ENCODE assay signal across 25 cellular contexts in the genomic region with DNA sequence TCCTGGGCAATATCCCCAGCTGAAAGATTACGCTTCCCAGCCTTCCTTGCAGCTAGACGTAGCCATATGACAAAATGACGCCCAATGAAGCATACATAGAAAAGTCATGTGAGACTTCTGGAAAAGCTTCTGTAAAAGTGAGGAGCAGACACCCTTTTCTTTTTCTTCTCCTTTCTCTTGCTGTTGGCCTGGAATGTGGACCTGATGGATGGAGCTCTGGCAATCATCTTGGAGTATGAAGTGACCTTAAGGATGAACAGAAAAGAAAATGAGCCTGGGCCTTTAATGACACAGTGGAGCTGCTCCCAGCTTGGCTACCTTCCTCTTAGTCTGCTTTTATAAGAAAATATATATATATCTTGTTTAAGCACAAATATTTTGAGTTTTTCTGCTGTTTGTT. TPM values are rescaled to one million over a fixed set of nuclear protein-coding genes. Genes with fewer than 3 reads are reported as not detected.
DNase-seq lines count a peak whose midpoint lies in the region; ATAC-seq and TF ChIP-seq lines count a peak whose summit lies in the region.
"Had no signal": no experiment of that assay in that cellular context is flagged by ENCODE, and none has a peak within 500 bp of the region (broad histone marks: within the 10 kb centered on the region; RNA-seq: fewer than 3 reads in every experiment).

No MANE protein-coding gene starts in this region.

- H4K91ac ChIP-seq in IMR-90 (ENCODE audit: insufficient read depth, low read depth, low read length): no peak overlapping the region

- peaks cover 3% of the 10 kb centered on the region; the same call in 1 of the 2 replicates for H3K9me1 ChIP-seq in IMR-90 (ENCODE audit: insufficient read depth, low read length)

- H3K23ac ChIP-seq in IMR-90 (ENCODE audit: low read depth, low read length): 0 out of 2 replicates have a peak overlapping the region, but pooled peaks have one; percentile 33

- H3K36me3 Mint-ChIP-seq in activated T-helper 2 cell treated with anti-CD3 and anti-CD28 coated beads, Interferon-gamma antibody, Interleukin-2, Interleukin-4, amounts not matched to agents 10 μg/mL and 5 μg/mL and 100 μg/mL, durations not matched to agents 14 hours and 24 hours and 36 hours (ENCODE audit: low read depth): no peaks in the 10 kb centered on the region
- H3K36me3 Mint-ChIP-seq in dendritic cell treated with granulocyte-macrophage colony-stimulating factor and Interleukin-4, amounts not matched to agents 40 ng/mL and 50 ng/mL, for 4 days (ENCODE audit: low read depth): no peaks in the 10 kb centered on the region
- H3K36me3 Mint-ChIP-seq in endodermal cell (ENCODE audit: low read depth): no peaks in the 10 kb centered on the region
- H3K36me3 Mint-ChIP-seq: CD14-positive monocyte; CD4-positive, alpha-beta memory T cell; CD4-positive, CD25-positive, alpha-beta regulatory T cell; CD8-positive, alpha-beta memory T cell had no signal

- H3K4me1 Mint-ChIP-seq in activated T-helper 2 cell treated with anti-CD3 and anti-CD28 coated beads, Interferon-gamma antibody, Interleukin-2, Interleukin-4, amounts not matched to agents 10 μg/mL and 5 μg/mL and 100 μg/mL, durations not matched to agents 14 hours and 24 hours and 36 hours (ENCODE audit: low read depth): peaks cover 45% of the 10 kb centered on the region
- peaks cover 73% of the 10 kb centered on the region for H3K4me1 Mint-ChIP-seq in dendritic cell treated with granulocyte-macrophage colony-stimulating factor and Interleukin-4, amounts not matched to agents 40 ng/mL and 50 ng/mL, for 4 days (ENCODE audit: low read depth)
- H3K4me1 Mint-ChIP-seq in endodermal cell: peaks cover 20% of the 10 kb centered on the region
- H3K4me1 Mint-ChIP-seq: CD4-positive, alpha-beta memory T cell had no signal

- no peak overlapping the region for H4K8ac ChIP-seq in IMR-90 (ENCODE audit: low read depth in 2 of 2, low read length in 2 of 2)

- H2BK5ac ChIP-seq in IMR-90 (ENCODE audit: low read depth, low read length, poor library complexity, severe bottlenecking): no peak overlapping the region

- TF ChIP-seq RAD21 in IMR-90 (IDR thresholded peaks at IDR 0.05; ENCODE audit: low read length): no peak

- peak overlapping the region; percentile 5 for H3K27ac Mint-ChIP-seq in activated T-helper 2 cell treated with anti-CD3 and anti-CD28 coated beads, Interferon-gamma antibody, Interleukin-2, Interleukin-4, amounts not matched to agents 10 μg/mL and 5 μg/mL and 100 μg/mL, durations not matched to agents 14 hours and 24 hours and 36 hours
- peak overlapping the region; percentile 13 for H3K27ac Mint-ChIP-seq in dendritic cell treated with granulocyte-macrophage colony-stimulating factor and Interleukin-4, amounts not matched to agents 40 ng/mL and 50 ng/mL, for 4 days
- H3K27ac Mint-ChIP-seq in endodermal cell: no peak overlapping the region
- H3K27ac Mint-ChIP-seq: CD14-positive monocyte; CD4-positive, CD25-positive, alpha-beta regulatory T cell; CD8-positive, alpha-beta memory T cell had no signal

- in situ Hi-C loops in IMR-90 (cut with MboI; ENCODE audit: low sequenced_read_pairs): loop anchor here (25.0 kb wide), 1 partner anchor 312 kb away; no protein-coding TSS in a partner anchor

- intact Hi-C loops in IMR-90 (cut with micrococcal nuclease): no loop called here
- intact Hi-C loops in activated T-helper 2 cell treated with anti-CD3 and anti-CD28 coated beads, Interferon-gamma antibody, Interleukin-2, Interleukin-4, amounts not matched to agents 10 μg/mL and 5 μg/mL and 100 μg/mL, durations not matched to agents 14 hours and 24 hours and 36 hours (cut with micrococcal nuclease): no loop called here
- intact Hi-C loops in dendritic cell treated with granulocyte-macrophage colony-stimulating factor and Interleukin-4, amounts not matched to agents 40 ng/mL and 50 ng/mL, for 4 days (cut with micrococcal nuclease): no loop called here

- no peaks in the 10 kb centered on the region; the same call in 1 of the 2 replicates for H4K20me1 ChIP-seq in IMR-90 (ENCODE audit: insufficient read depth, low read length)
- H4K20me1 ChIP-seq: BLaER1 had no signal

- no peak for TF ChIP-seq CTCF in IMR-90 (conservative IDR thresholded peaks at IDR 0.05; ENCODE audit: low read depth, low read length)
- no peak for TF ChIP-seq CTCF in endodermal cell (conservative IDR thresholded peaks at IDR 0.05)

- H3K4me3 ChIP-seq in IMR-90 (ENCODE audit: insufficient read depth, low read depth, low read length): no peak overlapping the region
- no peak overlapping the region for H3K4me3 ChIP-seq in endodermal cell (ENCODE audit: low read length)
- H3K4me3 ChIP-seq: BLaER1, GM12878 had no signal

- WGBS in IMR-90 (ENCODE audit: extremely low coverage in 2 of 2, insufficient read length in 1 of 2), 2 experiments: 60% methylated on average over 1 of the region's 3 CpGs; no CpG with 5 or more reads in 1 of the 2 experiments
- 97 to 100% methylated on average over 3 of the region's 3 CpGs for WGBS in endodermal cell (ENCODE audit: insufficient coverage in 1 of 2, insufficient read length in 1 of 2), 2 experiments

- DNase-seq in IMR-90 (no peak), endodermal cell (peak; percentile 7), NCI-H128 (lab: John Stamatoyannopoulos, UW; ENCODE audit: unreplicated experiment) (no peak)
- DNase-seq in activated T-helper 2 cell treated with anti-CD3 and anti-CD28 coated beads, Interferon-gamma antibody, Interleukin-2, Interleukin-4, amounts not matched to agents 10 μg/mL and 5 μg/mL and 100 μg/mL, durations not matched to agents 14 hours and 24 hours and 36 hours (ENCODE audit: low spot score): no peak
- DNase-seq: 8988T; ACHN; BE2C; C1 segment of cervical spinal cord; CD4-positive, alpha-beta memory T cell; CD4-positive, CD25-positive, alpha-beta regulatory T cell; CD8-positive, alpha-beta memory T cell; COR-L47; DMS 273 treated with DMSO at 0.1 percent for 48 hours; DMS153; DMS53; DMS79; DND-41; EL; GDM1 had no signal

- CTCF ChIA-PET in IMR-90 (lab: Yijun Ruan, JAX): no interaction called here

- no peak overlapping the region for H2BK15ac ChIP-seq in IMR-90 (ENCODE audit: low read depth, low read length)

- TF ChIP-seq POLR2A in IMR-90 (IDR thresholded peaks at IDR 0.05; ENCODE audit: low read depth, low read length): no peak

- H3K9me3 ChIP-seq in IMR-90 (ENCODE audit: control insufficient read depth, insufficient read depth, low read length) (no peaks in the 10 kb centered on the region), endodermal cell (ENCODE audit: control insufficient read depth, low read length) (no peaks in the 10 kb centered on the region)
- H3K9me3 ChIP-seq: BE2C, BLaER1 had no signal

- dilution Hi-C loops in IMR-90 (cut with HindIII; ENCODE audit: low sequenced_read_pairs, unreplicated experiment): no loop called here

- no peak overlapping the region for H3K4me2 ChIP-seq in IMR-90 (ENCODE audit: low read depth, low read length)
- H3K4me2 ChIP-seq: BLaER1 had no signal

- H3K27ac ChIP-seq in IMR-90 (ENCODE audit: insufficient read depth, low read length): no peak overlapping the region
- no peak overlapping the region for H3K27ac ChIP-seq in endodermal cell (ENCODE audit: low read depth, low read length)
- H3K27ac ChIP-seq: BLaER1 had no signal

- ATAC-seq in IMR-90 (ENCODE audit: low read depth) (no peak), GM21381 (IDR thresholded peaks at IDR 0.05; ENCODE audit: unreplicated experiment) (no peak), HG03442 (IDR thresholded peaks at IDR 0.05; ENCODE audit: unreplicated experiment) (no peak)
- ATAC-seq: GM12878 had no signal

- no peak overlapping the region for H2BK20ac ChIP-seq in IMR-90 (ENCODE audit: low read depth, low read length)

- H3K56ac ChIP-seq in IMR-90 (ENCODE audit: extremely low read depth, insufficient read depth, low read length): no peak overlapping the region

- H3K36me3 ChIP-seq in IMR-90 (ENCODE audit: control insufficient read depth, insufficient read depth, low read length) (no peaks in the 10 kb centered on the region), endodermal cell (ENCODE audit: control insufficient read depth, insufficient read depth, low read length) (no peaks in the 10 kb centered on the region)
- H3K36me3 ChIP-seq: BE2C, BLaER1 had no signal

- peaks cover 2% of the 10 kb centered on the region; the same call in 1 of the 2 replicates for H3K27me3 ChIP-seq in IMR-90 (ENCODE audit: control insufficient read depth, insufficient read depth, low read length)
- no peaks in the 10 kb centered on the region for H3K27me3 ChIP-seq in endodermal cell (ENCODE audit: control insufficient read depth, insufficient read depth, low read length, poor library complexity, severe bottlenecking)
- H3K27me3 ChIP-seq: BE2C, BLaER1 had no signal

- no TSS peak for BruUV-seq in IMR-90 (replicated peaks; lab: Mats Ljungman, UMichigan)

- POLR2A ChIA-PET in IMR-90 (lab: Charles Lee; ENCODE audit: unreplicated experiment): no interaction called here

- no peak overlapping the region for H3K14ac ChIP-seq in IMR-90 (replicated peaks; ENCODE audit: low read depth, low read length)

- H3K9ac ChIP-seq in IMR-90 (ENCODE audit: low read depth, low read length) (no peak overlapping the region), endodermal cell (ENCODE audit: extremely low read depth, low read length, poor library complexity, severe bottlenecking) (no peak overlapping the region)
- H3K9ac ChIP-seq: BLaER1 had no signal

- no peak overlapping the region for H3K4me3 Mint-ChIP-seq in activated T-helper 2 cell treated with anti-CD3 and anti-CD28 coated beads, Interferon-gamma antibody, Interleukin-2, Interleukin-4, amounts not matched to agents 10 μg/mL and 5 μg/mL and 100 μg/mL, durations not matched to agents 14 hours and 24 hours and 36 hours (ENCODE audit: low read depth)
- no peak overlapping the region for H3K4me3 Mint-ChIP-seq in dendritic cell treated with granulocyte-macrophage colony-stimulating factor and Interleukin-4, amounts not matched to agents 40 ng/mL and 50 ng/mL, for 4 days
- H3K4me3 Mint-ChIP-seq in endodermal cell: no peak overlapping the region
- H3K4me3 Mint-ChIP-seq: CD14-positive monocyte; CD4-positive, alpha-beta memory T cell; CD4-positive, CD25-positive, alpha-beta regulatory T cell; CD8-positive, alpha-beta memory T cell had no signal

- H2AK5ac ChIP-seq in IMR-90 (ENCODE audit: low read depth, low read length): no peak overlapping the region

- no peak overlapping the region for H3K18ac ChIP-seq in IMR-90 (ENCODE audit: low read depth, low read length)

- no peaks in the 10 kb centered on the region for H3K79me1 ChIP-seq in IMR-90 (ENCODE audit: low read depth in 1 of 2, low read length in 2 of 2)

- peaks cover 8% of the 10 kb centered on the region for H3K4me1 ChIP-seq in IMR-90 (ENCODE audit: control insufficient read depth, insufficient read depth, low read length)
- peaks cover 21% of the 10 kb centered on the region for H3K4me1 ChIP-seq in endodermal cell (ENCODE audit: control insufficient read depth, insufficient read depth, low read length)
- H3K4me1 ChIP-seq: BLaER1 had no signal

- H3K9me3 Mint-ChIP-seq in activated T-helper 2 cell treated with anti-CD3 and anti-CD28 coated beads, Interferon-gamma antibody, Interleukin-2, Interleukin-4, amounts not matched to agents 10 μg/mL and 5 μg/mL and 100 μg/mL, durations not matched to agents 14 hours and 24 hours and 36 hours: no peaks in the 10 kb centered on the region
- no peaks in the 10 kb centered on the region for H3K9me3 Mint-ChIP-seq in dendritic cell treated with granulocyte-macrophage colony-stimulating factor and Interleukin-4, amounts not matched to agents 40 ng/mL and 50 ng/mL, for 4 days
- H3K9me3 Mint-ChIP-seq in endodermal cell: no peaks in the 10 kb centered on the region
- H3K9me3 Mint-ChIP-seq: CD4-positive, alpha-beta memory T cell; CD4-positive, CD25-positive, alpha-beta regulatory T cell; CD8-positive, alpha-beta memory T cell had no signal

- H2AFZ ChIP-seq in IMR-90 (replicated peaks; ENCODE audit: low read length, poor library complexity): no peak overlapping the region

- H3K4ac ChIP-seq in IMR-90 (ENCODE audit: low read depth, low read length): no peak overlapping the region

- H4K5ac ChIP-seq in IMR-90 (ENCODE audit: low read depth, low read length): no peak overlapping the region

- H2BK120ac ChIP-seq in IMR-90 (ENCODE audit: low read depth, low read length): no peak overlapping the region

- H2AK9ac ChIP-seq in IMR-90 (replicated peaks; ENCODE audit: low read depth, low read length, poor library complexity): no peak overlapping the region

- no peaks in the 10 kb centered on the region for H3K27me3 Mint-ChIP-seq in activated T-helper 2 cell treated with anti-CD3 and anti-CD28 coated beads, Interferon-gamma antibody, Interleukin-2, Interleukin-4, amounts not matched to agents 10 μg/mL and 5 μg/mL and 100 μg/mL, durations not matched to agents 14 hours and 24 hours and 36 hours (ENCODE audit: low read depth)
- no peaks in the 10 kb centered on the region for H3K27me3 Mint-ChIP-seq in dendritic cell treated with granulocyte-macrophage colony-stimulating factor and Interleukin-4, amounts not matched to agents 40 ng/mL and 50 ng/mL, for 4 days
- no peaks in the 10 kb centered on the region for H3K27me3 Mint-ChIP-seq in endodermal cell (ENCODE audit: insufficient read depth)
- H3K27me3 Mint-ChIP-seq: CD4-positive, CD25-positive, alpha-beta regulatory T cell had no signal

RNA-seq across cellular contexts. Expression of a gene that starts 24.8 kb away (rescaled TPM):
- total RNA-seq in IMR-90 (2012; rRNA removed): 1.6 and 2.2 TPM in 2 replicates
- 3.0 and 3.9 TPM in 2 replicates for polyA plus RNA-seq in IMR-90 (2012; rRNA removed)
- 3.4 and 3.8 TPM in 2 replicates for polyA plus RNA-seq in IMR-90 (2012; cell fraction: cytosol; rRNA removed)
- 5.1 and 5.2 TPM in 2 replicates for polyA plus RNA-seq in IMR-90 (2012; cell fraction: nucleus; rRNA removed; ENCODE audit: low replicate concordance)
- total RNA-seq in activated T-helper 2 cell treated with anti-CD3 and anti-CD28 coated beads, Interferon-gamma antibody, Interleukin-2, Interleukin-4, amounts not matched to agents 10 μg/mL and 5 μg/mL and 100 μg/mL, durations not matched to agents 14 hours and 24 hours and 36 hours: 246 and 249 TPM in 2 replicates
- 1 to 10 TPM; 1.5 to 4.0 TPM for total RNA-seq in endodermal cell
- polyA plus RNA-seq in endodermal cell (2013, experiment 1 of 2): 1.1 TPM
- polyA plus RNA-seq in endodermal cell (2013, experiment 2 of 2): 0.70 TPM

Comparison
In these comparisons a context has a peak if more than half of its experiments do, and no peak if none do; other contexts are left out.
1. RNA of a gene that starts 24.8 kb away (total RNA-seq): 246 to 249 TPM in activated T-helper 2 cell treated with anti-CD3 and anti-CD28 coated beads, Interferon-gamma antibody, Interleukin-2, Interleukin-4, amounts not matched to agents 10 μg/mL and 5 μg/mL and 100 μg/mL, durations not matched to agents 14 hours and 24 hours and 36 hours; 1.5 to 4.0 TPM in endodermal cell and 1.6 to 2.2 TPM in IMR-90; every median in the first group is over 10 times any median in the second.